In genomic region chr11:119904636-119905035, GRCh38 we compare ENCODE assay signal across 23 cellular contexts.
"Had no signal": no experiment of that assay in that cellular context is flagged by ENCODE, and none has a peak within 500 bp of the region (broad histone marks: within the 10 kb centered on the region; RNA-seq: fewer than 3 reads in every experiment).

No MANE protein-coding gene starts in this region.

- H3K9me3 ChIP-seq: esophagus muscularis mucosa, gastrocnemius medialis, heart right ventricle, left ventricle myocardium inferior, lower lobe of right lung, ovary, tibial artery had no signal

- H3K4me3 Mint-ChIP-seq: central memory CD8-positive, alpha-beta T cell; effector memory CD8-positive, alpha-beta T cell; memory B cell; natural killer cell; neural crest cell; stimulated activated effector memory CD8-positive, alpha-beta T cell treated with anti-CD3 and anti-CD28 coated beads, Interleukin-12 subunit alpha, Interleukin-12 subunit beta, amount 100 ng/mL, for 72 hours had no signal

- H3K27me3 ChIP-seq: heart right ventricle, ovary had no signal

- DNase-seq: effector memory CD8-positive, alpha-beta T cell; gastrocnemius medialis; heart right ventricle; hypothalamus; islet precursor cell; left ventricle myocardium inferior; lower lobe of right lung; midbrain; natural killer cell; nucleus accumbens; ovary; right cardiac atrium; stimulated activated CD4-positive, alpha-beta T cell treated with anti-CD3 and anti-CD28 coated beads, Interleukin-4, amount 100 ng/mL, for 1 hour; stimulated activated CD8-positive, alpha-beta memory T cell treated with anti-CD3 and anti-CD28 coated beads, Interleukin-4, amount 100 ng/mL, for 48 hours; stimulated activated naive CD8-positive, alpha-beta T cell treated with anti-CD3 and anti-CD28 coated beads, Interleukin-15, Interleukin-2, amounts not matched to agents 100 U/mL and 50 U/mL, for 24 hours; tibial artery had no signal

- H3K27ac Mint-ChIP-seq: effector memory CD8-positive, alpha-beta T cell; memory B cell; natural killer cell; stimulated activated effector memory CD8-positive, alpha-beta T cell treated with anti-CD3 and anti-CD28 coated beads, Interleukin-12 subunit alpha, Interleukin-12 subunit beta, amount 100 ng/mL, for 72 hours had no signal

- H3K4me3 ChIP-seq: esophagus muscularis mucosa, gastrocnemius medialis, heart right ventricle, left ventricle myocardium inferior, lower lobe of right lung, ovary, smooth muscle cell, tibial artery had no signal

- H3K9me3 Mint-ChIP-seq: central memory CD8-positive, alpha-beta T cell; effector memory CD8-positive, alpha-beta T cell; memory B cell; natural killer cell; neural crest cell; stimulated activated effector memory CD8-positive, alpha-beta T cell treated with anti-CD3 and anti-CD28 coated beads, Interleukin-12 subunit alpha, Interleukin-12 subunit beta, amount 100 ng/mL, for 72 hours had no signal

- H3K4me1 ChIP-seq: esophagus muscularis mucosa, gastrocnemius medialis, tibial artery had no signal

- ATAC-seq: effector memory CD8-positive, alpha-beta T cell; gastrocnemius medialis; heart right ventricle; natural killer cell; stimulated activated effector memory CD8-positive, alpha-beta T cell treated with anti-CD3 and anti-CD28 coated beads, Interleukin-12 subunit alpha, Interleukin-12 subunit beta, amount 100 ng/mL, for 72 hours; stimulated activated naive CD8-positive, alpha-beta T cell treated with anti-CD3 and anti-CD28 coated beads, Interleukin-15, Interleukin-2, amounts not matched to agents 100 U/mL and 50 U/mL, for 24 hours had no signal

- H3K36me3 ChIP-seq: esophagus muscularis mucosa, gastrocnemius medialis, heart right ventricle, left ventricle myocardium inferior, lower lobe of right lung, ovary, tibial artery had no signal

- H3K36me3 Mint-ChIP-seq: memory B cell; natural killer cell; stimulated activated effector memory CD8-positive, alpha-beta T cell treated with anti-CD3 and anti-CD28 coated beads, Interleukin-12 subunit alpha, Interleukin-12 subunit beta, amount 100 ng/mL, for 72 hours had no signal

- H3K4me1 Mint-ChIP-seq: central memory CD8-positive, alpha-beta T cell; memory B cell; natural killer cell; stimulated activated effector memory CD8-positive, alpha-beta T cell treated with anti-CD3 and anti-CD28 coated beads, Interleukin-12 subunit alpha, Interleukin-12 subunit beta, amount 100 ng/mL, for 72 hours had no signal

- H3K27ac ChIP-seq: epithelial cell of prostate, esophagus muscularis mucosa, gastrocnemius medialis, heart right ventricle, left ventricle myocardium inferior, lower lobe of right lung, ovary, tibial artery had no signal
